18 cellular contexts compared by ENCODE assay signal in genomic region chr11:12267921-12268320, GRCh38.
DNase-seq lines count a peak whose midpoint lies in the region; ATAC-seq and TF ChIP-seq lines count a peak whose summit lies in the region.
"Had no signal": no experiment of that assay in that cellular context is flagged by ENCODE, and none has a peak within 500 bp of the region (broad histone marks: within the 10 kb centered on the region; RNA-seq: fewer than 3 reads in every experiment).

No MANE protein-coding gene starts in this region.

- H3K4me2 ChIP-seq in smooth muscle cell (no peak overlapping the region), PC-3 (ENCODE audit: low read length) (no peak overlapping the region)
- H3K4me2 ChIP-seq: KMS-11 had no signal

- no peak for TF ChIP-seq EP300 in gastroesophageal sphincter (IDR thresholded peaks at IDR 0.05)

- peak overlapping the region in 1 of 12 donors; percentile 77 for H3K27ac ChIP-seq in heart left ventricle
- peak overlapping the region in 3 of 4 donors; percentile 59 to 81 (median 80) for H3K27ac ChIP-seq in gastroesophageal sphincter
- peak overlapping the region; percentile 66 for H3K27ac ChIP-seq in smooth muscle cell (ENCODE audit: low read depth)
- no peak overlapping the region for H3K27ac ChIP-seq in PC-3 (ENCODE audit: low read length)
- H3K27ac ChIP-seq: KMS-11 had no signal

- peaks cover 0 to 29% (median 15%) of the 10 kb centered on the region in 12 donors for H3K4me1 ChIP-seq in heart left ventricle
- peaks cover 0 to 29% (median 11%) of the 10 kb centered on the region in 3 donors for H3K4me1 ChIP-seq in gastroesophageal sphincter
- no peaks in the 10 kb centered on the region for H3K4me1 ChIP-seq in smooth muscle cell (ENCODE audit: low read depth)
- peaks cover 28% of the 10 kb centered on the region for H3K4me1 ChIP-seq in PC-3 (ENCODE audit: insufficient read depth, low read length)

- no peak overlapping the region for H2AFZ ChIP-seq in smooth muscle cell (ENCODE audit: low read depth)
- no peak overlapping the region for H2AFZ ChIP-seq in PC-3 (ENCODE audit: low read length)

- H3K36me3 ChIP-seq in heart left ventricle (peaks cover 0 to 20% (median 13%) of the 10 kb centered on the region in 9 donors), gastroesophageal sphincter (peaks cover 0 to 17% of the 10 kb centered on the region in 2 donors), smooth muscle cell (ENCODE audit: low read depth) (no peaks in the 10 kb centered on the region), PC-3 (ENCODE audit: low read depth, low read length) (no peaks in the 10 kb centered on the region)

- H3K4me1 Mint-ChIP-seq in glutamatergic neuron (ENCODE audit: low read depth, unreplicated experiment), result peaks cover 6% of the 10 kb centered on the region
- H3K4me1 Mint-ChIP-seq in activated CD4-positive, alpha-beta memory T cell treated with anti-CD3 and anti-CD28 coated beads for 36 hours (ENCODE audit: low read depth), result no peaks in the 10 kb centered on the region

- H3K4me3 Mint-ChIP-seq in glutamatergic neuron (ENCODE audit: unreplicated experiment), result no peak overlapping the region
- H3K4me3 Mint-ChIP-seq in activated CD4-positive, alpha-beta memory T cell treated with anti-CD3 and anti-CD28 coated beads for 36 hours, result no peak overlapping the region
- H3K4me3 Mint-ChIP-seq: CD8-positive, alpha-beta T cell had no signal

- DNase-seq in left cardiac atrium (peak; percentile 10), heart left ventricle (no peak), smooth muscle cell (lab: John Stamatoyannopoulos, UW; ENCODE audit: unreplicated experiment) (no peak), glutamatergic neuron (no peak), PC-3 (no peak)
- DNase-seq in activated CD4-positive, alpha-beta memory T cell treated with anti-CD3 and anti-CD28 coated beads for 36 hours, result no peak
- DNase-seq: AML-193; C1 segment of cervical spinal cord; CD8-positive, alpha-beta T cell; NCI-H1105; NCI-H2081; NCI-H2171 treated with DMSO at 0.1 percent for 48 hours; NCI-H524 treated with DMSO at 0.1 percent for 48 hours; Right ventricle myocardium superior had no signal

- no peak overlapping the region for H3K4me3 ChIP-seq in heart left ventricle
- H3K4me3 ChIP-seq in gastroesophageal sphincter, result no peak overlapping the region
- H3K4me3 ChIP-seq in smooth muscle cell, result no peak overlapping the region
- no peak overlapping the region for H3K4me3 ChIP-seq in PC-3 (ENCODE audit: low read length)

- H3K36me3 Mint-ChIP-seq in glutamatergic neuron (ENCODE audit: unreplicated experiment), result no peaks in the 10 kb centered on the region
- H3K36me3 Mint-ChIP-seq in activated CD4-positive, alpha-beta memory T cell treated with anti-CD3 and anti-CD28 coated beads for 36 hours, result peaks cover 9% of the 10 kb centered on the region

- CTCF ChIA-PET in activated CD4-positive, alpha-beta memory T cell treated with anti-CD3 and anti-CD28 coated beads for 36 hours (lab: Charles Lee), result interaction anchor here (3.8 kb wide), 1 partner anchor 14 kb away, joined by 13 read pairs; no protein-coding TSS in a partner anchor
- CTCF ChIA-PET in PC-3 (lab: Charles Lee), result no interaction called here

- H3K27me3 Mint-ChIP-seq in glutamatergic neuron (ENCODE audit: unreplicated experiment), result peaks cover 14% of the 10 kb centered on the region
- H3K27me3 Mint-ChIP-seq in activated CD4-positive, alpha-beta memory T cell treated with anti-CD3 and anti-CD28 coated beads for 36 hours, result no peaks in the 10 kb centered on the region

- WGBS in heart left ventricle, 4 donors, result 75 to 83% (median 79%) methylated on average over 2 of the region's 2 CpGs
- WGBS in gastroesophageal sphincter (ENCODE audit: low coverage in 1 of 2), 2 donors, result 75 to 83% methylated on average over 1 to 2 of the region's 2 CpGs
- WGBS in smooth muscle cell (ENCODE audit: low lambda C conversion rate), result 97% methylated on average over 2 of the region's 2 CpGs

- H4K20me1 ChIP-seq in smooth muscle cell (ENCODE audit: low read depth), result no peaks in the 10 kb centered on the region
- H4K20me1 ChIP-seq in PC-3 (ENCODE audit: low read length), result no peaks in the 10 kb centered on the region

- H3K9me3 ChIP-seq in heart left ventricle (no peaks in the 10 kb centered on the region), gastroesophageal sphincter (no peaks in the 10 kb centered on the region), smooth muscle cell (replicated peaks; ENCODE audit: low read depth) (no peaks in the 10 kb centered on the region), PC-3 (ENCODE audit: low read length) (no peaks in the 10 kb centered on the region)

- TF ChIP-seq CTCF in heart left ventricle (IDR thresholded peaks at IDR 0.05) (no peak), gastroesophageal sphincter (IDR thresholded peaks at IDR 0.05) (no peak), smooth muscle cell (IDR thresholded peaks at IDR 0.05; ENCODE audit: borderline replicate concordance, insufficient read depth, poor library complexity, severe bottlenecking) (no peak), glutamatergic neuron (IDR thresholded peaks at IDR 0.05; ENCODE audit: partially characterized antibody, unreplicated experiment) (no peak), PC-3 (conservative IDR thresholded peaks at IDR 0.05; ENCODE audit: low read depth, low read length) (no peak)

- no peaks in the 10 kb centered on the region for H3K9me2 ChIP-seq in PC-3 (replicated peaks; ENCODE audit: low read length)

- POLR2A ChIA-PET in activated CD4-positive, alpha-beta memory T cell treated with anti-CD3 and anti-CD28 coated beads for 36 hours (lab: Charles Lee), result no interaction called here
- POLR2A ChIA-PET in PC-3 (lab: Charles Lee; ENCODE audit: unreplicated experiment), result no interaction called here

- no peaks in the 10 kb centered on the region for H3K27me3 ChIP-seq in heart left ventricle
- H3K27me3 ChIP-seq in gastroesophageal sphincter, result no peaks in the 10 kb centered on the region
- H3K27me3 ChIP-seq in smooth muscle cell (ENCODE audit: low read depth), result no peaks in the 10 kb centered on the region
- no peaks in the 10 kb centered on the region for H3K27me3 ChIP-seq in PC-3 (ENCODE audit: low read length)

- intact Hi-C loops in left cardiac atrium (cut with DNase I) (no loop called here), heart left ventricle (cut with DNase I) (loop anchor here in 1 of 10 donors (10.0 kb wide), 1 partner anchor 463 kb away; no protein-coding TSS in a partner anchor), PC-3 (cut with micrococcal nuclease) (no loop called here)
- intact Hi-C loops in activated CD4-positive, alpha-beta memory T cell treated with anti-CD3 and anti-CD28 coated beads for 36 hours (cut with micrococcal nuclease), result no loop called here

- H3K27ac Mint-ChIP-seq in glutamatergic neuron (ENCODE audit: unreplicated experiment), result no peak overlapping the region
- H3K27ac Mint-ChIP-seq in activated CD4-positive, alpha-beta memory T cell treated with anti-CD3 and anti-CD28 coated beads for 36 hours, result no peak overlapping the region
- H3K27ac Mint-ChIP-seq: CD8-positive, alpha-beta T cell had no signal

- TF ChIP-seq POLR2A in heart left ventricle (IDR thresholded peaks at IDR 0.05), result no peak
- TF ChIP-seq POLR2A in gastroesophageal sphincter (IDR thresholded peaks at IDR 0.05), result no peak

- ATAC-seq in left cardiac atrium, result no peak
- ATAC-seq in heart left ventricle, result no peak
- no peak for ATAC-seq in gastroesophageal sphincter
- ATAC-seq in PC-3, result no peak
- no peak for ATAC-seq in GM19351 (IDR thresholded peaks at IDR 0.05; ENCODE audit: unreplicated experiment)
- ATAC-seq: CD8-positive, alpha-beta T cell; HepG2 had no signal

- BruUV-seq in PC-3 (replicated peaks; lab: Mats Ljungman, UMichigan), result no TSS peak

- no peaks in the 10 kb centered on the region for H3K79me2 ChIP-seq in smooth muscle cell (ENCODE audit: low read depth)
- H3K79me2 ChIP-seq in PC-3 (ENCODE audit: low read length), result no peaks in the 10 kb centered on the region

- peaks cover 3% of the 10 kb centered on the region for H3K9me3 Mint-ChIP-seq in glutamatergic neuron (ENCODE audit: unreplicated experiment)
- H3K9me3 Mint-ChIP-seq in activated CD4-positive, alpha-beta memory T cell treated with anti-CD3 and anti-CD28 coated beads for 36 hours, result no peaks in the 10 kb centered on the region
- H3K9me3 Mint-ChIP-seq: CD8-positive, alpha-beta T cell had no signal

- H3K9ac ChIP-seq in smooth muscle cell (ENCODE audit: low read depth), result no peak overlapping the region
- H3K9ac ChIP-seq in PC-3 (ENCODE audit: low read length), result no peak overlapping the region
- H3K9ac ChIP-seq: KMS-11 had no signal

- H3F3A ChIP-seq in smooth muscle cell (ENCODE audit: low read depth) (peaks cover 9% of the 10 kb centered on the region), PC-3 (ENCODE audit: low read length, unreplicated experiment) (no peaks in the 10 kb centered on the region)
